ENCODE assay signal across 27 cellular contexts in the genomic region with DNA sequence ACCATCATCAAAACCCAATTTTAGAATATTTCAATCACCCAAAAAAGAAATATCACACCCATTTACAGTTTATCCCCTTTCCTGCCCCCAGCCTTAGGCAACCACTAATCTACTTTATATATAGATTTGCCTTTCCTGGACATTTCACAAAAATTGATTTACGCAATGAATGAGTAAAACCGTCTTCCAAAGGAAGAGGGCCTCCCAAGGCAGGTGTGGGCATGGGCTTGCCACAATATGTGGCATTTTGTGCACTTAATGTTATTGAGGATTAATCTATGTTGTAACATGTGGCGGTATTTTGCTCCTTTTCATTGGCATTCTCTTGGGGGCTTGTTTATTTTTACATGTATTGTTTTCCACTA. TPM values are rescaled to one million over a fixed set of nuclear protein-coding genes. Genes with fewer than 3 reads are reported as not detected.
DNase-seq lines count a peak whose midpoint lies in the region; FAIRE-seq and TF ChIP-seq lines count a peak whose summit lies in the region.
"Had no signal": no experiment of that assay in that cellular context is flagged by ENCODE, and none has a peak within 500 bp of the region (broad histone marks: within the 10 kb centered on the region; RNA-seq: fewer than 3 reads in every experiment).

No MANE protein-coding gene starts in this region.

- H3K9ac ChIP-seq in kidney (ENCODE audit: low read length in 2 of 2) = no peak overlapping the region

- no peak overlapping the region for H2AFZ ChIP-seq in ACC112 (ENCODE audit: low read length, unreplicated experiment)

- H3K9me3 Mint-ChIP-seq in IgD-negative memory B cell = peaks cover under 1 to 5% (median 2%) of the 10 kb centered on the region in 3 donors

- FAIRE-seq in kidney (lab: Jason Lieb, UNC) = no peak
- FAIRE-seq: endometrium, GM18507 had no signal

- no peaks in the 10 kb centered on the region for H3K27me3 ChIP-seq in ACC112 (ENCODE audit: insufficient read depth, low read length)

- no peaks in the 10 kb centered on the region for H3K79me2 ChIP-seq in ACC112 (ENCODE audit: control insufficient read depth, insufficient read depth, low read length, unreplicated experiment)

- H3K4me1 ChIP-seq in ACC112 (ENCODE audit: control insufficient read depth, insufficient read depth, low read length, unreplicated experiment) = peaks cover 8% of the 10 kb centered on the region
- peaks cover 0 to 2% of the 10 kb centered on the region in 2 donors for H3K4me1 ChIP-seq in kidney (ENCODE audit: control insufficient read depth in 1 of 2, insufficient read depth in 1 of 2, low read depth in 1 of 2, low read length in 2 of 2)

- CTCF ChIA-PET in RWPE1 (lab: Yijun Ruan, JAX) = interaction anchor here (0.5 to 0.6 kb wide), 4 partner anchors 129 to 841 kb away, joined by 3 read pairs; no protein-coding TSS in a partner anchor

- H3K4me3 ChIP-seq in ACC112 (ENCODE audit: low read depth, low read length) (no peak overlapping the region), kidney (ENCODE audit: low read length in 2 of 2) (no peak overlapping the region)
- H3K4me3 ChIP-seq: SK-N-MC had no signal

- peak overlapping the region in 2 of 4 donors; percentile 9 to 52 for H3K4me3 Mint-ChIP-seq in IgD-negative memory B cell
- H3K4me3 Mint-ChIP-seq: brain had no signal

- POLR2A ChIA-PET in RWPE1 (lab: Yijun Ruan, JAX; ENCODE audit: low non-redundant PET) = no interaction called here

- H3K27ac ChIP-seq in ACC112 (ENCODE audit: low read depth, low read length) = peak overlapping the region; percentile 57
- H3K27ac ChIP-seq in RWPE1 = no peak overlapping the region
- H3K27ac ChIP-seq in kidney (ENCODE audit: low read depth in 2 of 2, low read length in 2 of 2) = no peak overlapping the region
- H3K27ac ChIP-seq: C4-2B, SK-N-MC had no signal

- peaks cover 8 to 14% (median 12%) of the 10 kb centered on the region in 3 donors for H3K4me1 Mint-ChIP-seq in IgD-negative memory B cell
- H3K4me1 Mint-ChIP-seq: brain had no signal

- intact Hi-C loops in kidney (cut with DNase I) = no loop called here

- peaks cover 11% of the 10 kb centered on the region for H3K36me3 Mint-ChIP-seq in IgD-negative memory B cell
- H3K36me3 Mint-ChIP-seq: brain had no signal

- H3K27ac Mint-ChIP-seq in IgD-negative memory B cell = peak overlapping the region; percentile 19 to 95 (median 68)
- H3K27ac Mint-ChIP-seq: brain had no signal

- H3K9me3 ChIP-seq in kidney (ENCODE audit: control insufficient read depth in 1 of 2, low read length in 2 of 2) = peaks cover 0 to under 1% of the 10 kb centered on the region in 2 donors

- DNase-seq in RWPE1 (ENCODE audit: low spot score) (peak; percentile 41), kidney (peak; percentile 4), NCI-H82 (lab: John Stamatoyannopoulos, UW) (no peak), cerebellar cortex (ENCODE audit: low spot score) (no peak), NCI-H2081 (lab: John Stamatoyannopoulos, UW) (no peak)
- DNase-seq in activated CD8-positive, alpha-beta memory T cell treated with anti-CD3 and anti-CD28 coated beads, Interleukin-2, amount 50 U/mL, for 48 hours = no peak
- DNase-seq: activated CD4-positive, alpha-beta memory T cell treated with anti-CD3 and anti-CD28 coated beads for 36 hours; activated CD4-positive, CD25-positive, alpha-beta regulatory T cell; activated gamma-delta T cell treated with Interleukin-2 at 50 U/mL for 16 hours; activated T-cell treated with anti-CD3 and anti-CD28 coated beads for 4 hours; H7; KG1; midbrain; NCI-H1092; stimulated activated CD4-positive, alpha-beta T cell treated with anti-CD3 and anti-CD28 coated beads, Interleukin-1b, Interleukin-23, amount 100 ng/mL, for 48 hours; stimulated activated naive B cell treated with anti-CD40 and anti-IgM and Interleukin-4, amounts not matched to agents 10 μg/mL and 1 μg/mL and 100 μg/mL, for 72 hours; T-helper 9 cell had no signal

- H3K36me3 ChIP-seq in ACC112 (ENCODE audit: insufficient read depth, low read length) (no peaks in the 10 kb centered on the region), kidney (ENCODE audit: control insufficient read depth in 1 of 2, insufficient read depth in 2 of 2, low read length in 2 of 2) (no peaks in the 10 kb centered on the region)

- TF ChIP-seq CTCF in RWPE1 (conservative IDR thresholded peaks at IDR 0.05; ENCODE audit: low read depth) (no peak), kidney (IDR thresholded peaks at IDR 0.05; ENCODE audit: borderline replicate concordance, extremely low read depth, insufficient read depth) (no peak)

- no peaks in the 10 kb centered on the region for H3K27me3 Mint-ChIP-seq in IgD-negative memory B cell
- H3K27me3 Mint-ChIP-seq: activated CD4-positive, alpha-beta memory T cell treated with anti-CD3 and anti-CD28 coated beads for 36 hours; stimulated activated naive B cell treated with anti-CD40 and anti-IgM and Interleukin-4, amounts not matched to agents 10 μg/mL and 1 μg/mL and 100 μg/mL, for 72 hours had no signal

RNA-seq across cellular contexts. Expression of a gene that starts 11.8 kb away (rescaled TPM):
- 0.14 TPM for polyA plus RNA-seq in IgD-negative memory B cell
- total RNA-seq in kidney = 4.9 TPM
- 0.34 TPM for polyA plus RNA-seq in kidney (ENCODE audit: insufficient read depth, low read depth, low replicate concordance)

RNA-seq across cellular contexts. Expression of a gene that starts 29.3 kb away (rescaled TPM):
- polyA plus RNA-seq in IgD-negative memory B cell (0.93 TPM), kidney (ENCODE audit: insufficient read depth, low read depth, low replicate concordance) (0.32 TPM)
- total RNA-seq in kidney = 0.98 TPM
- total RNA-seq: G401, H7, left lobe of liver had no signal
- polyA plus RNA-seq: neural cell had no signal

Comparison
In these comparisons a context has a peak if more than half of its experiments do, and no peak if none do; other contexts are left out.
1. DNase-seq: peak in RWPE1 (single experiment) and kidney (single experiment); none in activated CD8-positive, alpha-beta memory T cell treated with anti-CD3 and anti-CD28 coated beads, Interleukin-2, amount 50 U/mL, for 48 hours (single experiment), NCI-H82 (single experiment), cerebellar cortex (single experiment) and NCI-H2081 (0 of 2).